In genomic region chr20:1225263-1225728, GRCh38 we compare ENCODE assay signal across 9 cellular contexts. TPM values are rescaled to one million over a fixed set of nuclear protein-coding genes. Genes with fewer than 3 reads are reported as not detected.
DNase-seq lines count a peak whose midpoint lies in the region; FAIRE-seq and TF ChIP-seq lines count a peak whose summit lies in the region.
"Had no signal": no experiment of that assay in that cellular context is flagged by ENCODE, and none has a peak within 500 bp of the region (broad histone marks: within the 10 kb centered on the region; RNA-seq: fewer than 3 reads in every experiment).

No MANE protein-coding gene starts in this region.

- H3K27ac ChIP-seq in keratinocyte (ENCODE audit: control insufficient read depth, insufficient read depth, low read length) (no peak overlapping the region), tibial artery (no peak overlapping the region)

- no peaks in the 10 kb centered on the region for H3K36me3 Mint-ChIP-seq in activated T-cell treated with anti-CD3 and anti-CD28 coated beads, Interleukin-2, amount 50 U/mL, for 24 hours (ENCODE audit: low read depth)
- H3K36me3 Mint-ChIP-seq in activated T-helper 1 cell treated with anti-CD3 and anti-CD28 coated beads, Interleukin-12 subunit alpha, Interleukin-12 subunit beta, Interleukin-2, Interleukin-4 antibody, amounts not matched to agents 30 ng/mL and 10 ng/mL and 1 ng/mL, durations not matched to agents 14 hours and 24 hours and 36 hours (ENCODE audit: low read depth) = no peaks in the 10 kb centered on the region

- H2AFZ ChIP-seq in keratinocyte (ENCODE audit: control insufficient read depth, low read length) = peak overlapping the region; percentile 73

- H3K4me3 Mint-ChIP-seq in activated T-cell treated with anti-CD3 and anti-CD28 coated beads, Interleukin-2, amount 50 U/mL, for 24 hours = peak overlapping the region; percentile 72
- H3K4me3 Mint-ChIP-seq in activated T-helper 1 cell treated with anti-CD3 and anti-CD28 coated beads, Interleukin-12 subunit alpha, Interleukin-12 subunit beta, Interleukin-2, Interleukin-4 antibody, amounts not matched to agents 30 ng/mL and 10 ng/mL and 1 ng/mL, durations not matched to agents 14 hours and 24 hours and 36 hours = peak overlapping the region; percentile 77

- peaks cover 15% of the 10 kb centered on the region for H3K4me1 Mint-ChIP-seq in activated T-cell treated with anti-CD3 and anti-CD28 coated beads, Interleukin-2, amount 50 U/mL, for 24 hours (ENCODE audit: low read depth)
- peaks cover 7% of the 10 kb centered on the region for H3K4me1 Mint-ChIP-seq in activated T-helper 1 cell treated with anti-CD3 and anti-CD28 coated beads, Interleukin-12 subunit alpha, Interleukin-12 subunit beta, Interleukin-2, Interleukin-4 antibody, amounts not matched to agents 30 ng/mL and 10 ng/mL and 1 ng/mL, durations not matched to agents 14 hours and 24 hours and 36 hours (ENCODE audit: low read depth)

- no peak for FAIRE-seq in keratinocyte (lab: Jason Lieb, UNC)
- FAIRE-seq: TTC549 had no signal

- H3K36me3 ChIP-seq in keratinocyte (ENCODE audit: control insufficient read depth in 2 of 2, extremely low read depth in 1 of 2, insufficient read depth in 2 of 2, low read length in 2 of 2) (no peaks in the 10 kb centered on the region), tibial artery (no peaks in the 10 kb centered on the region)

- no peak for DNase-seq in activated T-cell treated with anti-CD3 and anti-CD28 coated beads, Interleukin-2, amount 50 U/mL, for 24 hours
- DNase-seq in activated T-cell treated with anti-CD3 and anti-CD28 coated beads, Interleukin-2, amount 50 U/mL, for 48 hours = no peak
- DNase-seq in activated T-helper 1 cell treated with anti-CD3 and anti-CD28 coated beads, Interleukin-12 subunit alpha, Interleukin-12 subunit beta, Interleukin-2, Interleukin-4 antibody, amounts not matched to agents 30 ng/mL and 10 ng/mL and 1 ng/mL, durations not matched to agents 14 hours and 24 hours and 36 hours (ENCODE audit: low spot score) = no peak
- no peak for DNase-seq in keratinocyte (ENCODE audit: low read depth, low spot score)
- DNase-seq in tibial artery = no peak
- no peak for DNase-seq in GF-D8 (lab: John Stamatoyannopoulos, UW)
- no peak for DNase-seq in NCI-H1092 treated with DMSO at 0.1 percent for 48 hours (lab: John Stamatoyannopoulos, UW)
- DNase-seq in HUDEP-2 (lab: John Stamatoyannopoulos, UW; ENCODE audit: unreplicated experiment in 76 of 76) = no peak

- H3K4me3 ChIP-seq in keratinocyte (ENCODE audit: control insufficient read depth in 2 of 3, extremely low read depth in 1 of 3, insufficient read depth in 2 of 3, low read depth in 1 of 3, low read length in 3 of 3) (peak overlapping the region in 2 of 3 experiments; percentile 11 to 37), tibial artery (peak overlapping the region; percentile 50 to 62)

- intact Hi-C loops in activated T-helper 1 cell treated with anti-CD3 and anti-CD28 coated beads, Interleukin-12 subunit alpha, Interleukin-12 subunit beta, Interleukin-2, Interleukin-4 antibody, amounts not matched to agents 30 ng/mL and 10 ng/mL and 1 ng/mL, durations not matched to agents 14 hours and 24 hours and 36 hours (cut with micrococcal nuclease) = loop anchor here (1.0 to 10.0 kb wide), 7 partner anchors 10 to 430 kb away; partner anchors contain the start of genes NSFL1C, PSMF1, SIRPG and SNPH
- intact Hi-C loops in tibial artery (cut with DNase I; ENCODE audit: low total_unique reads) = no loop called here

- H3K9me1 ChIP-seq in keratinocyte (ENCODE audit: control insufficient read depth, extremely low read depth, insufficient read depth, low read length) = no peaks in the 10 kb centered on the region

- no peaks in the 10 kb centered on the region for H3K79me2 ChIP-seq in keratinocyte (ENCODE audit: control insufficient read depth, insufficient read depth, low read length)

- no peak for TF ChIP-seq CTCF in keratinocyte (optimal IDR thresholded peaks at IDR 0.05 in 1 of 3, IDR thresholded peaks at IDR 0.05 in 1 of 3, conservative IDR thresholded peaks at IDR 0.05 in 1 of 3; ENCODE audit: extremely low read depth in 1 of 3, insufficient read depth in 2 of 3, low read length in 3 of 3)
- TF ChIP-seq CTCF in tibial artery (IDR thresholded peaks at IDR 0.05) = no peak

- no peak overlapping the region for H3K9ac ChIP-seq in keratinocyte (ENCODE audit: control insufficient read depth, extremely low read depth, insufficient read depth, low read length)

- H3K27me3 ChIP-seq in keratinocyte (ENCODE audit: control insufficient read depth, extremely low read depth, insufficient read depth, low read length) (peaks cover 23% of the 10 kb centered on the region), tibial artery (peaks cover 0 to 46% of the 10 kb centered on the region in 2 donors)

- peak overlapping the region; percentile 65 for H3K4me2 ChIP-seq in keratinocyte (ENCODE audit: control insufficient read depth, extremely low read depth, insufficient read depth, low read depth, low read length)

- no peaks in the 10 kb centered on the region for H3K9me3 ChIP-seq in keratinocyte (ENCODE audit: control insufficient read depth, low read depth, low read length)
- no peaks in the 10 kb centered on the region for H3K9me3 ChIP-seq in tibial artery

- H3K4me1 ChIP-seq in keratinocyte (ENCODE audit: control insufficient read depth, extremely low read depth, insufficient read depth, low read length) (peaks cover 3% of the 10 kb centered on the region), tibial artery (peaks cover 0 to 21% (median 12%) of the 10 kb centered on the region in 4 donors)

- dilution Hi-C loops in keratinocyte (cut with MboI; ENCODE audit: extremely low pct_ligation_motif_present, low sequenced_read_pairs) = no loop called here

- H3K9me3 Mint-ChIP-seq in activated T-cell treated with anti-CD3 and anti-CD28 coated beads, Interleukin-2, amount 50 U/mL, for 24 hours = peaks cover 6% of the 10 kb centered on the region
- no peaks in the 10 kb centered on the region for H3K9me3 Mint-ChIP-seq in activated T-helper 1 cell treated with anti-CD3 and anti-CD28 coated beads, Interleukin-12 subunit alpha, Interleukin-12 subunit beta, Interleukin-2, Interleukin-4 antibody, amounts not matched to agents 30 ng/mL and 10 ng/mL and 1 ng/mL, durations not matched to agents 14 hours and 24 hours and 36 hours

- H3K27ac Mint-ChIP-seq in activated T-cell treated with anti-CD3 and anti-CD28 coated beads, Interleukin-2, amount 50 U/mL, for 24 hours = no peak overlapping the region
- H3K27ac Mint-ChIP-seq in activated T-helper 1 cell treated with anti-CD3 and anti-CD28 coated beads, Interleukin-12 subunit alpha, Interleukin-12 subunit beta, Interleukin-2, Interleukin-4 antibody, amounts not matched to agents 30 ng/mL and 10 ng/mL and 1 ng/mL, durations not matched to agents 14 hours and 24 hours and 36 hours = no peak overlapping the region

- no peaks in the 10 kb centered on the region for H4K20me1 ChIP-seq in keratinocyte (ENCODE audit: control insufficient read depth, extremely low read depth, insufficient read depth, low read length)

- H3K27me3 Mint-ChIP-seq in activated T-cell treated with anti-CD3 and anti-CD28 coated beads, Interleukin-2, amount 50 U/mL, for 24 hours = peaks cover 24% of the 10 kb centered on the region
- peaks cover 36% of the 10 kb centered on the region for H3K27me3 Mint-ChIP-seq in activated T-helper 1 cell treated with anti-CD3 and anti-CD28 coated beads, Interleukin-12 subunit alpha, Interleukin-12 subunit beta, Interleukin-2, Interleukin-4 antibody, amounts not matched to agents 30 ng/mL and 10 ng/mL and 1 ng/mL, durations not matched to agents 14 hours and 24 hours and 36 hours (ENCODE audit: insufficient read depth)

RNA-seq across cellular contexts. Expression of gene RAD21L1, which starts 0.5 kb away (rescaled TPM):
- total RNA-seq in activated T-helper 1 cell treated with anti-CD3 and anti-CD28 coated beads, Interleukin-12 subunit alpha, Interleukin-12 subunit beta, Interleukin-2, Interleukin-4 antibody, amounts not matched to agents 30 ng/mL and 10 ng/mL and 1 ng/mL, durations not matched to agents 14 hours and 24 hours and 36 hours = not detected in 2 replicates
- 0.06 TPM in 1 of 3 replicates, not detected in the others for polyA plus RNA-seq in keratinocyte
- not detected for polyA plus RNA-seq in keratinocyte (2011; ENCODE audit: low read depth)
- polyA plus RNA-seq in keratinocyte (2011; cell fraction: cytosol; rRNA removed) = not detected in 2 replicates
- polyA plus RNA-seq in keratinocyte (2011; cell fraction: nucleus; rRNA removed) = not detected in 2 replicates
- not detected in 2 replicates for polyA plus RNA-seq in keratinocyte (2012; ENCODE audit: low replicate concordance)
- polyA minus RNA-seq in keratinocyte = 0.54 TPM in 1 of 3 replicates, not detected in the others
- not detected for polyA minus RNA-seq in keratinocyte (2011; cell fraction: cytosol; rRNA and poly(A)+ RNA removed)
- not detected in 2 replicates for polyA minus RNA-seq in keratinocyte (2011; cell fraction: nucleus; rRNA and poly(A)+ RNA removed)

RNA-seq across cellular contexts. Expression of gene C20orf202, which starts 22.0 kb away (rescaled TPM):
- total RNA-seq in activated T-helper 1 cell treated with anti-CD3 and anti-CD28 coated beads, Interleukin-12 subunit alpha, Interleukin-12 subunit beta, Interleukin-2, Interleukin-4 antibody, amounts not matched to agents 30 ng/mL and 10 ng/mL and 1 ng/mL, durations not matched to agents 14 hours and 24 hours and 36 hours = not detected in 2 replicates
- not detected in 3 replicates for polyA plus RNA-seq in keratinocyte
- polyA plus RNA-seq in keratinocyte (2011; ENCODE audit: low read depth) = not detected
- not detected in 2 replicates for polyA plus RNA-seq in keratinocyte (2011; cell fraction: cytosol; rRNA removed)
- not detected in 2 replicates for polyA plus RNA-seq in keratinocyte (2011; cell fraction: nucleus; rRNA removed)
- polyA plus RNA-seq in keratinocyte (2012; ENCODE audit: low replicate concordance) = 0.10 TPM in 1 of 2 replicates, not detected in the other
- polyA minus RNA-seq in keratinocyte = not detected in 3 replicates
- not detected for polyA minus RNA-seq in keratinocyte (2011; cell fraction: cytosol; rRNA and poly(A)+ RNA removed)
- not detected in 2 replicates for polyA minus RNA-seq in keratinocyte (2011; cell fraction: nucleus; rRNA and poly(A)+ RNA removed)

RNA-seq across cellular contexts. Expression of gene TMEM74B, which starts 40.5 kb away (rescaled TPM):
- total RNA-seq in activated T-helper 1 cell treated with anti-CD3 and anti-CD28 coated beads, Interleukin-12 subunit alpha, Interleukin-12 subunit beta, Interleukin-2, Interleukin-4 antibody, amounts not matched to agents 30 ng/mL and 10 ng/mL and 1 ng/mL, durations not matched to agents 14 hours and 24 hours and 36 hours = 0.36 and 0.61 TPM in 2 replicates
- 0.33 to 3.4 TPM (median 0.58 TPM) in 3 replicates for polyA plus RNA-seq in keratinocyte
- 2.9 TPM for polyA plus RNA-seq in keratinocyte (2011; ENCODE audit: low read depth)
- polyA plus RNA-seq in keratinocyte (2011; cell fraction: cytosol; rRNA removed) = 0.07 and 0.36 TPM in 2 replicates
- 11.8 and 18.4 TPM in 2 replicates for polyA plus RNA-seq in keratinocyte (2011; cell fraction: nucleus; rRNA removed)
- polyA plus RNA-seq in keratinocyte (2012; ENCODE audit: low replicate concordance) = 0.54 and 4.4 TPM in 2 replicates
- 0.59 to 1.4 TPM in 2 of 3 replicates, not detected in the other for polyA minus RNA-seq in keratinocyte
- not detected for polyA minus RNA-seq in keratinocyte (2011; cell fraction: cytosol; rRNA and poly(A)+ RNA removed)
- 0.63 and 0.70 TPM in 2 replicates for polyA minus RNA-seq in keratinocyte (2011; cell fraction: nucleus; rRNA and poly(A)+ RNA removed)

RNA-seq across cellular contexts. Expression of gene SNPH, which starts 40.8 kb away (rescaled TPM):
- total RNA-seq in activated T-helper 1 cell treated with anti-CD3 and anti-CD28 coated beads, Interleukin-12 subunit alpha, Interleukin-12 subunit beta, Interleukin-2, Interleukin-4 antibody, amounts not matched to agents 30 ng/mL and 10 ng/mL and 1 ng/mL, durations not matched to agents 14 hours and 24 hours and 36 hours = 2.1 and 2.5 TPM in 2 replicates
- 1.3 to 2.4 TPM (median 1.4 TPM) in 3 replicates for polyA plus RNA-seq in keratinocyte
- 1.7 TPM for polyA plus RNA-seq in keratinocyte (2011; ENCODE audit: low read depth)
- polyA plus RNA-seq in keratinocyte (2011; cell fraction: cytosol; rRNA removed) = 1.0 and 2.7 TPM in 2 replicates
- 3.7 and 5.6 TPM in 2 replicates for polyA plus RNA-seq in keratinocyte (2011; cell fraction: nucleus; rRNA removed)
- polyA plus RNA-seq in keratinocyte (2012; ENCODE audit: low replicate concordance) = 2.7 and 5.2 TPM in 2 replicates
- polyA minus RNA-seq in keratinocyte = 2.4 to 5.5 TPM (median 3.2 TPM) in 3 replicates
- polyA minus RNA-seq in keratinocyte (2011; cell fraction: cytosol; rRNA and poly(A)+ RNA removed) = 3.3 TPM
- polyA minus RNA-seq in keratinocyte (2011; cell fraction: nucleus; rRNA and poly(A)+ RNA removed) = 4.0 and 4.9 TPM in 2 replicates
